ENCODE assay signal across 26 cellular contexts in genomic region chr22:20414059-20414440, GRCh38. TPM values are rescaled to one million over a fixed set of nuclear protein-coding genes. Genes with fewer than 3 reads are reported as not detected.
DNase-seq lines count a peak whose midpoint lies in the region; ATAC-seq and TF ChIP-seq lines count a peak whose summit lies in the region.
"Had no signal": no experiment of that assay in that cellular context is flagged by ENCODE, and none has a peak within 500 bp of the region (broad histone marks: within the 10 kb centered on the region; RNA-seq: fewer than 3 reads in every experiment).

No MANE protein-coding gene starts in this region.

- no peak overlapping the region for H3K27ac Mint-ChIP-seq in CD14-positive monocyte
- H3K27ac Mint-ChIP-seq in T-helper 17 cell: peak overlapping the region; percentile 19
- H3K27ac Mint-ChIP-seq: B cell; CD4-positive, alpha-beta memory T cell; CD4-positive, CD25-positive, alpha-beta regulatory T cell had no signal

- DNase-seq in CD14-positive monocyte (ENCODE audit: low spot score) (peak; percentile 5), T-helper 17 cell (no peak), lower lobe of right lung (peak; percentile 1), posterior vena cava (ENCODE audit: low spot score) (peak; percentile 15), SIG-M5 treated with dmso at 0.1 percent for 504 hours (lab: John Stamatoyannopoulos, UW; ENCODE audit: unreplicated experiment) (no peak), H7 (no peak), adrenal gland (no peak)
- DNase-seq: AML-193; CD4-positive, alpha-beta memory T cell; CD4-positive, CD25-positive, alpha-beta regulatory T cell; COR-L47; DMS 273 treated with DMSO at 0.1 percent for 48 hours; DMS153; DMS53; DMS79; DND-41; EL; GDM1 had no signal

- intact Hi-C loops in CD14-positive monocyte (cut with micrococcal nuclease) (no loop called here), lower lobe of right lung (cut with DNase I) (no loop called here), posterior vena cava (cut with DNase I) (no loop called here), adrenal gland (cut with DNase I) (no loop called here)

- no peak overlapping the region for H3K4me3 Mint-ChIP-seq in CD14-positive monocyte
- H3K4me3 Mint-ChIP-seq in T-helper 17 cell: no peak overlapping the region
- H3K4me3 Mint-ChIP-seq: B cell; CD4-positive, alpha-beta memory T cell; CD4-positive, CD25-positive, alpha-beta regulatory T cell; CD8-positive, alpha-beta memory T cell had no signal

- H3K4me3 ChIP-seq in lower lobe of right lung (no peak overlapping the region), H7 (ENCODE audit: insufficient read depth, low read depth, low read length) (no peak overlapping the region), adrenal gland (no peak overlapping the region)
- H3K4me3 ChIP-seq: A549; BLaER1 treated with 17β-estradiol and CSF1 and Interleukin-3, amounts not matched to agents 10 nM and 100 nM; GM12878 had no signal

- TF ChIP-seq POLR2A in adrenal gland (IDR thresholded peaks at IDR 0.05): no peak

- H3K27me3 ChIP-seq in lower lobe of right lung (ENCODE audit: low read depth) (no peaks in the 10 kb centered on the region), H7 (ENCODE audit: control insufficient read depth, insufficient read depth, low read length) (peaks cover 3% of the 10 kb centered on the region; the same call in 1 of the 2 replicates), adrenal gland (no peaks in the 10 kb centered on the region)
- H3K27me3 ChIP-seq: BLaER1 treated with 17β-estradiol and CSF1 and Interleukin-3, amounts not matched to agents 10 nM and 100 nM had no signal

- H3K9me3 ChIP-seq in T-helper 17 cell (ENCODE audit: control insufficient read depth, low read length, poor library complexity, severe bottlenecking) (no peaks in the 10 kb centered on the region), lower lobe of right lung (no peaks in the 10 kb centered on the region), adrenal gland (replicated peaks in 1 of 3) (no peaks in the 10 kb centered on the region)
- H3K9me3 ChIP-seq: A549; BLaER1 treated with 17β-estradiol and CSF1 and Interleukin-3, amounts not matched to agents 10 nM and 100 nM had no signal

- H3K36me3 ChIP-seq in lower lobe of right lung: no peaks in the 10 kb centered on the region
- no peaks in the 10 kb centered on the region for H3K36me3 ChIP-seq in H7 (replicated peaks; ENCODE audit: control insufficient read depth, insufficient read depth, low read length)
- no peaks in the 10 kb centered on the region for H3K36me3 ChIP-seq in adrenal gland (replicated peaks in 1 of 2)

- peaks cover 5% of the 10 kb centered on the region for H3K4me1 ChIP-seq in lower lobe of right lung
- H3K4me1 ChIP-seq in adrenal gland (replicated peaks in 1 of 2): peaks cover 0 to 3% of the 10 kb centered on the region in 2 donors
- H3K4me1 ChIP-seq: A549 had no signal

- H3K4me1 Mint-ChIP-seq in CD14-positive monocyte (peaks cover 14% of the 10 kb centered on the region), T-helper 17 cell (no peaks in the 10 kb centered on the region)

- 77 to 85% (median 80%) methylated on average over 5 of the region's 5 CpGs for WGBS in adrenal gland, 4 donors

- H3K9me3 Mint-ChIP-seq in CD14-positive monocyte: no peaks in the 10 kb centered on the region
- H3K9me3 Mint-ChIP-seq: CD4-positive, CD25-positive, alpha-beta regulatory T cell; CD8-positive, alpha-beta memory T cell had no signal

- H3K36me3 Mint-ChIP-seq in CD14-positive monocyte: no peaks in the 10 kb centered on the region
- no peaks in the 10 kb centered on the region for H3K36me3 Mint-ChIP-seq in T-helper 17 cell (ENCODE audit: low read depth)
- H3K36me3 Mint-ChIP-seq: CD4-positive, alpha-beta memory T cell; CD4-positive, CD25-positive, alpha-beta regulatory T cell; CD8-positive, alpha-beta memory T cell had no signal

- H3K27ac ChIP-seq in lower lobe of right lung (no peak overlapping the region), adrenal gland (no peak overlapping the region)
- H3K27ac ChIP-seq: 22Rv1; A549; BLaER1 treated with 17β-estradiol and CSF1 and Interleukin-3, amounts not matched to agents 10 nM and 100 nM; C4-2B had no signal

- no peak for TF ChIP-seq CTCF in CD14-positive monocyte (IDR thresholded peaks at IDR 0.05)
- no peak for TF ChIP-seq CTCF in lower lobe of right lung (IDR thresholded peaks at IDR 0.05)
- TF ChIP-seq CTCF in adrenal gland (IDR thresholded peaks at IDR 0.05): no peak

- no peak for ATAC-seq in T-helper 17 cell
- no peak for ATAC-seq in lower lobe of right lung
- ATAC-seq in GM19395 (IDR thresholded peaks at IDR 0.05; ENCODE audit: unreplicated experiment): no peak
- ATAC-seq: A549, GM12878 had no signal

- H3K27me3 Mint-ChIP-seq in CD14-positive monocyte (ENCODE audit: low read depth in 3 of 3) (peaks cover 4 to 8% (median 6%) of the 10 kb centered on the region in 3 donors), T-helper 17 cell (no peaks in the 10 kb centered on the region)
- H3K27me3 Mint-ChIP-seq: B cell; CD4-positive, alpha-beta memory T cell; CD8-positive, alpha-beta memory T cell had no signal

RNA-seq across cellular contexts. Expression of gene ZNF74, which starts 20.1 kb away (rescaled TPM):
- 1 to 10 TPM; 1.9 TPM for polyA plus RNA-seq in CD14-positive monocyte
- total RNA-seq in T-helper 17 cell: 1 to 10 TPM; 5.2 to 5.6 TPM
- total RNA-seq in lower lobe of right lung: 12.3 TPM
- total RNA-seq in posterior vena cava: 1 to 10 TPM; 5.9 to 6.9 TPM
- total RNA-seq in H7 (2014; rRNA removed; shearing (Covaris generic)): 67.5 and 69.6 TPM in 2 replicates
- total RNA-seq in adrenal gland: 10 to 100 TPM in 4 of 8 donors, 1 to 10 TPM in 4; 5.7 to 28.9 (median 10.2) TPM
- 1 to 10 TPM; 4.4 to 7.5 (median 4.9) TPM for polyA plus RNA-seq in adrenal gland

RNA-seq across cellular contexts. Expression of gene SCARF2, which starts 23.6 kb away (rescaled TPM):
- polyA plus RNA-seq in CD14-positive monocyte: under 1 TPM in 1 of 2 donors, not detected in 1; 0.12 TPM
- total RNA-seq in T-helper 17 cell: 1 to 10 TPM; 3.1 to 3.6 TPM
- 12.6 TPM for total RNA-seq in lower lobe of right lung
- total RNA-seq in posterior vena cava: 10 to 100 TPM; 18.6 to 26.7 TPM
- total RNA-seq in H7 (2014; rRNA removed; shearing (Covaris generic)): 11.5 and 15.0 TPM in 2 replicates
- total RNA-seq in adrenal gland: 10 to 100 TPM in 5 of 8 donors, 1 to 10 TPM in 3; 6.3 to 45.3 (median 15.7) TPM
- polyA plus RNA-seq in adrenal gland: 1 to 10 TPM in 2 of 3 donors, under 1 TPM in 1; 0.92 to 6.2 (median 3.7) TPM

Comparison
In these comparisons a context has a peak if more than half of its experiments do, and no peak if none do; other contexts are left out.
1. DNase-seq: peak in CD14-positive monocyte (single experiment), lower lobe of right lung (single experiment) and posterior vena cava (single experiment); none in T-helper 17 cell (0 of 3), SIG-M5 treated with dmso at 0.1 percent for 504 hours (single experiment), H7 (single experiment) and adrenal gland (0 of 7).